In genomic region chr10:91604936-91605534, GRCh38 we compare ENCODE assay signal across 10 cellular contexts. TPM values are rescaled to one million over a fixed set of nuclear protein-coding genes. Genes with fewer than 3 reads are reported as not detected.
DNase-seq lines count a peak whose midpoint lies in the region; ATAC-seq and TF ChIP-seq lines count a peak whose summit lies in the region.
"Had no signal": no experiment of that assay in that cellular context is flagged by ENCODE, and none has a peak within 500 bp of the region (broad histone marks: within the 10 kb centered on the region; RNA-seq: fewer than 3 reads in every experiment).

No MANE protein-coding gene starts in this region.

- no peak overlapping the region for H3K4ac ChIP-seq in neuronal stem cell (ENCODE audit: low read length)

- H2AK5ac ChIP-seq in neuronal stem cell (ENCODE audit: low read depth, low read length) = no peak overlapping the region

- no peak overlapping the region for H2AFZ ChIP-seq in neuronal stem cell (ENCODE audit: low read length)

- no peak for ATAC-seq in GM21390 (IDR thresholded peaks at IDR 0.05; ENCODE audit: unreplicated experiment)
- ATAC-seq in GM21723 (IDR thresholded peaks at IDR 0.05; ENCODE audit: unreplicated experiment) = no peak
- ATAC-seq: heart left ventricle, Panc1 had no signal

- no peaks in the 10 kb centered on the region for H3K79me1 ChIP-seq in neuronal stem cell (ENCODE audit: low read depth, low read length)

- H3K27me3 ChIP-seq in esophagus muscularis mucosa (no peaks in the 10 kb centered on the region), rectal smooth muscle tissue (ENCODE audit: control insufficient read depth, insufficient read depth, low read length) (no peaks in the 10 kb centered on the region), neuronal stem cell (ENCODE audit: control insufficient read depth in 3 of 3, insufficient read depth in 3 of 3, low read depth in 1 of 3, low read length in 3 of 3) (no peaks in the 10 kb centered on the region)
- H3K27me3 ChIP-seq: heart left ventricle had no signal

- H3K27ac ChIP-seq in esophagus muscularis mucosa (replicated peaks in 1 of 4) = peak overlapping the region; percentile 8 to 63 (median 48)
- peak overlapping the region; percentile 69 for H3K27ac ChIP-seq in rectal smooth muscle tissue (ENCODE audit: low read depth, low read length)
- no peak overlapping the region for H3K27ac ChIP-seq in neuronal stem cell (replicated peaks; ENCODE audit: low read length)

- no peak overlapping the region for H3K18ac ChIP-seq in neuronal stem cell (ENCODE audit: low read length)

- H4K8ac ChIP-seq in neuronal stem cell (ENCODE audit: low read depth, low read length) = no peak overlapping the region

- no peak overlapping the region for H3K4me2 ChIP-seq in neuronal stem cell (ENCODE audit: insufficient read depth, low read length, poor library complexity, severe bottlenecking)

- peaks cover 4 to 8% (median 6%) of the 10 kb centered on the region in 4 donors for H3K9me3 ChIP-seq in esophagus muscularis mucosa
- no peaks in the 10 kb centered on the region for H3K9me3 ChIP-seq in neuronal stem cell (replicated peaks in 1 of 2; ENCODE audit: control insufficient read depth in 2 of 2, insufficient read depth in 1 of 2, low read depth in 1 of 2, low read length in 2 of 2)

- intact Hi-C loops in esophagus muscularis mucosa (cut with DNase I) = no loop called here

- H2BK15ac ChIP-seq in neuronal stem cell (ENCODE audit: low read length) = no peak overlapping the region

- H3K4me3 ChIP-seq in esophagus muscularis mucosa = no peak overlapping the region
- H3K4me3 ChIP-seq in rectal smooth muscle tissue (ENCODE audit: low read length) = no peak overlapping the region
- H3K4me3 ChIP-seq in neuronal stem cell (ENCODE audit: low read length in 2 of 2) = no peak overlapping the region
- H3K4me3 ChIP-seq: heart left ventricle had no signal

- no peak overlapping the region for H2BK12ac ChIP-seq in neuronal stem cell (ENCODE audit: low read length)

- TF ChIP-seq CTCF in esophagus muscularis mucosa (IDR thresholded peaks at IDR 0.05) = no peak

- no peak overlapping the region for H3K14ac ChIP-seq in neuronal stem cell (ENCODE audit: low read length)

- no peak overlapping the region for H4K91ac ChIP-seq in neuronal stem cell (ENCODE audit: low read depth, low read length, poor library complexity)

- DNase-seq in Caki2 (ENCODE audit: low read depth) (peak; percentile 16), RPMI7951 (ENCODE audit: low read depth) (peak; percentile 56), esophagus muscularis mucosa (ENCODE audit: extremely low spot score) (no peak), amygdala (lab: John Stamatoyannopoulos, UW) (no peak), neuronal stem cell (ENCODE audit: low spot score) (no peak)
- DNase-seq: heart left ventricle had no signal

- no peak overlapping the region for H3K23ac ChIP-seq in neuronal stem cell (ENCODE audit: low read depth, low read length, poor library complexity)

- H3K36me3 ChIP-seq in esophagus muscularis mucosa (no peaks in the 10 kb centered on the region), rectal smooth muscle tissue (ENCODE audit: control insufficient read depth, insufficient read depth, low read length) (no peaks in the 10 kb centered on the region), neuronal stem cell (replicated peaks in 1 of 2; ENCODE audit: control insufficient read depth in 2 of 2, insufficient read depth in 2 of 2, low read length in 2 of 2) (no peaks in the 10 kb centered on the region)
- H3K36me3 ChIP-seq: heart left ventricle had no signal

- H2BK120ac ChIP-seq in neuronal stem cell (ENCODE audit: low read depth, low read length) = no peak overlapping the region

- TF ChIP-seq POLR2A in esophagus muscularis mucosa (IDR thresholded peaks at IDR 0.05; ENCODE audit: low read depth) = no peak

- no peak overlapping the region for H2BK5ac ChIP-seq in neuronal stem cell (ENCODE audit: low read length)

- no peak for TF ChIP-seq EP300 in esophagus muscularis mucosa (IDR thresholded peaks at IDR 0.05)

- H3K4me1 ChIP-seq in esophagus muscularis mucosa (peaks cover 24 to 63% (median 54%) of the 10 kb centered on the region in 4 donors), rectal smooth muscle tissue (ENCODE audit: control insufficient read depth, insufficient read depth, low read length) (peaks cover 43% of the 10 kb centered on the region), neuronal stem cell (ENCODE audit: control insufficient read depth in 2 of 2, insufficient read depth in 1 of 2, low read depth in 1 of 2, low read length in 2 of 2) (peaks cover 4 to 9% of the 10 kb centered on the region in 2 donors)

- in situ Hi-C loops in Caki2 (cut with HindIII; ENCODE audit: low pct_unique_long_range_greater_than_20kb, low sequenced_read_pairs) = no loop called here

- no peak overlapping the region for H3K9ac ChIP-seq in rectal smooth muscle tissue (ENCODE audit: low read length)
- H3K9ac ChIP-seq in neuronal stem cell (ENCODE audit: low read depth, low read length, poor library complexity) = no peak overlapping the region

RNA-seq across cellular contexts. Expression of gene PPP1R3C, which starts 27.8 kb away (rescaled TPM):
- total RNA-seq in Caki2 (2014; rRNA removed; shearing (Covaris generic); ENCODE audit: low replicate concordance) = 3.5 and 4.2 TPM in 2 replicates
- total RNA-seq in RPMI7951 (2014; rRNA removed; shearing (Covaris generic)) = not detected in 2 replicates
- total RNA-seq in esophagus muscularis mucosa = 100 to 1,000 TPM in 1 of 4 donors, 10 to 100 TPM in 3; 46.7 to 111 (median 87.8) TPM
- 3.3 TPM for polyA plus RNA-seq in neuronal stem cell (2013, experiment 1 of 2)
- 3.4 TPM for polyA plus RNA-seq in neuronal stem cell (2013, experiment 2 of 2)

Comparison
In these comparisons a context has a peak if more than half of its experiments do, and no peak if none do; other contexts are left out.
1. DNase-seq: peak in Caki2 (single experiment) and RPMI7951 (single experiment); none in esophagus muscularis mucosa (single experiment), amygdala (0 of 56) and neuronal stem cell (single experiment).